ENCODE assay signal across 10 cellular contexts in the genomic region with DNA sequence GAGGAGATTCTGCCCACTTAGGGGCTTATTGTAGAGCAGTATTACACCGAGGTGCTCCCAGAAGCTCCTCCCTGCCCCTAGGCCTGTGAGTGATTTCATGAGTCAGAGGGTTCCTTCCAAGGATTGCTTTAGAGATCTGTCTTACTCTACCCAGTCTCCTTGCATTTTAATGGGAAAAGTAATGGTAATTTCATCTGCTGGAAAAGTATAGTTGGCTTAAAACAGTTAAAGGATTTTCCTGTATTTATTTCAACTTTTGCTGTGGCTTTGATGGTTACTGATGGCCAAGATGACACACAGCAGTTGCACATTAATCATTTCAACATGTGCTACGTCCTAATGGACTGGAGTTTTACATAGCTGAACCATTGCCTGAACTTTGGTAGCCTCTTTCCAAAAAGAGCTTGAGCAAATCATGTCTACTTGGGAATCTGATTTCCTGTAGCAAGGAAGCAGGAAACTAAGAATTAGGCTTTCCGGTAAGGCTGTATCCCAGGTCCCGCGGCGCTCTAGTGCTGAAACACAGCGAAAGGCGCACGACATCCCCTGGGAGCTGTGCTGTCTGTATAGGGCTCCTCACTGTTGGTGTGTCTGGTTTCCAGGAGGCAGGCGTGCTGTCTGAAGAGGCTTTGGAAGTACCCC. TPM values are rescaled to one million over a fixed set of nuclear protein-coding genes. Genes with fewer than 3 reads are reported as not detected.
A peak's percentile ranks its signal among the peaks of the same experiment; 100 is the strongest.
DNase-seq lines count a peak whose midpoint lies in the region; ATAC-seq and TF ChIP-seq lines count a peak whose summit lies in the region.
"Had no signal": no experiment of that assay in that cellular context is flagged by ENCODE, and none has a peak within 500 bp of the region (broad histone marks: within the 10 kb centered on the region; RNA-seq: fewer than 3 reads in every experiment).

No MANE protein-coding gene starts in this region.

- peak overlapping the region; percentile 53 for H3K27ac ChIP-seq in SJCRH30
- peak overlapping the region in 5 of 8 donors; percentile 5 to 87 (median 61) for H3K27ac ChIP-seq in spleen

- H3K4me1 ChIP-seq in SJCRH30 (peaks cover 15% of the 10 kb centered on the region; the same call in 1 of the 2 replicates), spleen (peaks cover 4 to 45% (median 13%) of the 10 kb centered on the region in 6 donors)

- H3K4me3 ChIP-seq in SJCRH30 (peak overlapping the region; percentile 39), fibroblast of the aortic adventitia (ENCODE audit: low read depth, low read length) (no peak overlapping the region), spleen (peak overlapping the region in 1 of 8 donors; percentile 3)

- intact Hi-C loops in Right ventricle myocardium superior (cut with DNase I) (no loop called here), cardiac septum (cut with DNase I) (no loop called here), spleen (cut with DNase I; ENCODE audit: low total_unique reads) (no loop called here)

- H3K36me3 ChIP-seq in SJCRH30 (no peaks in the 10 kb centered on the region), spleen (no peaks in the 10 kb centered on the region)

- TF ChIP-seq POLR2A in spleen (IDR thresholded peaks at IDR 0.05), result no peak

- TF ChIP-seq CTCF in fibroblast of the aortic adventitia (IDR thresholded peaks at IDR 0.05; ENCODE audit: insufficient read depth, low read length) (no peak), spleen (IDR thresholded peaks at IDR 0.05 in 8 of 11, conservative IDR thresholded peaks at IDR 0.05 in 3 of 11) (no peak)

- 59 to 72% (median 69%) methylated on average over 10 of the region's 10 CpGs for WGBS in spleen, 5 donors

- H3K9me3 ChIP-seq in SJCRH30 (replicated peaks), result no peaks in the 10 kb centered on the region
- H3K9me3 ChIP-seq in spleen, result no peaks in the 10 kb centered on the region

- H3K27me3 ChIP-seq in SJCRH30, result no peaks in the 10 kb centered on the region
- peaks cover 0 to 49% (median 13%) of the 10 kb centered on the region in 7 donors for H3K27me3 ChIP-seq in spleen (replicated peaks in 1 of 7)

- ATAC-seq in Right ventricle myocardium superior (ENCODE audit: poor library complexity), result no peak
- no peak for ATAC-seq in GM21619 (IDR thresholded peaks at IDR 0.05; ENCODE audit: unreplicated experiment)

- DNase-seq in Right ventricle myocardium superior (peak; percentile 61), cardiac septum (ENCODE audit: low spot score) (no peak), SJCRH30 (peak; percentile 87 to 92), fibroblast of the aortic adventitia (ENCODE audit: low read depth) (peak; percentile 65), spleen (no peak), HPDE6-E6E7 (ENCODE audit: extremely low spot score) (no peak)
- DNase-seq in effector CD8-positive, alpha-beta T cell (lab: John Stamatoyannopoulos, UW), result no peak
- DNase-seq: CD8-positive, alpha-beta memory T cell had no signal

RNA-seq across cellular contexts. Expression of gene PGPEP1L, which starts 9.2 kb away (rescaled TPM):
- total RNA-seq in Right ventricle myocardium superior, result 0.38 TPM
- 2.5 TPM for total RNA-seq in cardiac septum
- 0.25 TPM in 1 of 2 replicates, not detected in the other for total RNA-seq in SJCRH30 (2014; rRNA removed; shearing (Covaris generic))
- total RNA-seq in fibroblast of the aortic adventitia (ENCODE audit: low replicate concordance), result not detected in 2 replicates
- not detected for total RNA-seq in spleen
- polyA plus RNA-seq in spleen, result under 1 TPM in 1 of 3 donors, not detected in 2; 0.13 TPM
- total RNA-seq: CD8-positive, alpha-beta memory T cell; subcutaneous adipose tissue had no signal
- polyA plus RNA-seq: CD8-positive, alpha-beta memory T cell had no signal

Comparison
In these comparisons a context has a peak if more than half of its experiments do, and no peak if none do; other contexts are left out.
1. DNase-seq: peak in Right ventricle myocardium superior (single experiment), SJCRH30 (2 of 2) and fibroblast of the aortic adventitia (single experiment); none in cardiac septum (single experiment), spleen (single experiment), effector CD8-positive, alpha-beta T cell (single experiment) and HPDE6-E6E7 (single experiment).